1 cellular context compared by ENCODE assay signal in genomic region chr5:134019636-134020035, GRCh38.
TF ChIP-seq lines count a peak whose summit lies in the region.

No MANE protein-coding gene starts in this region.

TF ChIP-seq in A549, 52 proteins besides CTCF, POLR2A, EP300 and RAD21:
- TF ChIP-seq NR3C1 (IDR thresholded peaks at IDR 0.05) (no peak), TP53 (CRISPR knock-in tag; IDR thresholded peaks at IDR 0.05) (no peak)
